Comparison of ENCODE assay signal across 1 cellular context in the genomic region with DNA sequence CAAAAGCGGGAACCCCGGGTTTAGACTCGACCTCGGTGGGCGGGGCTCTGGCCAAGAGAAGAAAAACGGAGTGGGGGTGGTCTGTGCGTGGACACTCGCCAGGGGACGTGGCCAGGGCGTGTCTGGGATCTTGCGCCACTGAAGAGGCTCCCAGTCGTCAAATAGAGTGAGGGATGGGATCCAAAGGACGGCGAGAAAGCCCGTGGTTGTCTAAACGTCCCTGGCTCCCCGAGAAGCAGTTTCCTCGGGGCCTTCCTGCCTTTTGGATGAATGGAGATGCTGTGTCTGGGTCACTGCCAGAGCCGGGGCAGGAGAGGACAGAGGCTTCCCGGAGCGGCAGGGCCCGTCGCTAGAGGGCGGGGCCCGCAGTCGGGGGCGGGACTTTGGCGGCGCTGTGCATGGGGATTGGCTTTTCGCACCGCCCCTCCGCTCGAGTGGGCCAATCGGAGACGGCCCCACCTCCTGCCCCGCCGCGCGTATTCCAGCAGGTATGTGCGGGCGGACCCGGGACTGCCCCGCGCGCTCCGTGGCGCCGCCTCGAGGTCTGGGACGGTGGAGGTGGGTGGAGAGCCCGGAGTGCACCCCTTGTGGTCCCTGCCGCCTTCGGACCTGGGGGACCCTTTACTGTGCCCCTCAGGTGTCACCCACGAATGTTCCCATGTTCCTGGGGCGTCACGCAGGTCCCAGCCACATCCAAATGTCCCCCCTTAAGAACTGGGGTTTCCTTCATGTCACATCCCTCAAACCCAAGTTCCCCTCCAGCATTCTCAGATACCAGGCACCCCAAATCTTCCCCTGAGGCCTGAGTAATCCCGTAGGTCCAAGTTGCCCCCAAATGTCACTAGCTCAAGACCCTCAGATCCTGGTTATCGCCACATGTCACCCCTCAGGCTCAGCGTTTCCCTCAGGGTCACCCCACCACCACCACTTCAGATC.
TF ChIP-seq lines count a peak whose summit lies in the region.

No MANE protein-coding gene starts in this region.

TF ChIP-seq in endothelial cell of umbilical vein, 7 proteins besides CTCF, POLR2A, EP300 and RAD21 (continued from another document):
- TF ChIP-seq FOS (IDR thresholded peaks at IDR 0.05; ENCODE audit: borderline replicate concordance, insufficient read depth, low read length) (no peak), GATA2 (IDR thresholded peaks at IDR 0.05; ENCODE audit: insufficient read depth, insufficient read length, low read depth, low read length) (no peak), EZH2 (IDR thresholded peaks at IDR 0.05; ENCODE audit: borderline replicate concordance, low read depth, low read length, severe bottlenecking) (no peak)
